17 cellular contexts compared by ENCODE assay signal in the genomic region with DNA sequence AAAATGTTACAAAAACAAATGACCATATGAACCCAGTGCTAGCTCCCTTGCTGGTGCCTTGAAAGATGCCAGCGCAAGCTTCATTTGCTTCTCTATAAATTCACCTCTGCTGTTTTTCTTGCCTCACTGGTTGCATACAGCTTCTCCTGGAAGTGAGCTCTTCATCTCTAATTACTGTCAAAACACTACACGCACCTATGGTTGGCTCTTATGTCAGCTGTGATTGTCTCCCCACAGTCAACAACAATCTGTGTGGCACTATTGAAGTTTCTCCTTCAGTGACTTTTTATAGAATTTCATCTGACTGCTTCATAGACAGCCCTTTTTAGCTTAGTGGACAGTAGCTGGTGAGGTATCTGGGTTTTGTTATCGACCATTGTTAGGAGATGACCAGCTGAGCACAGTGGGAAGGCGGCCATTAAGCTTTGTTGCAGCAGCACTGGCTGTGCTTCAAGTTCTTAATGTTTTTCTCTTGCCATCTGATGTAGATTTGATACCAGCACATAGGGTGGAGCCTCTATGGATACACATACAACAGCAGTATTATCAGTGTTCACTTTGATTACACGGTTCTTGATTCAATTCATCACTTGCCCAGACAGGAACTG.
DNase-seq lines count a peak whose midpoint lies in the region; FAIRE-seq and TF ChIP-seq lines count a peak whose summit lies in the region.
"Had no signal": no experiment of that assay in that cellular context is flagged by ENCODE, and none has a peak within 500 bp of the region (broad histone marks: within the 10 kb centered on the region; RNA-seq: fewer than 3 reads in every experiment).

No MANE protein-coding gene starts in this region.

- H3K36me3 Mint-ChIP-seq in H9 (ENCODE audit: insufficient read depth in 1 of 3, low read depth in 3 of 3), result no peaks in the 10 kb centered on the region
- H3K36me3 Mint-ChIP-seq: activated naive CD8-positive, alpha-beta T cell treated with anti-CD3 and anti-CD28 coated beads, Interleukin-2, amount 10 ng/mL, durations not matched to agents 7 days and 5 days had no signal

- H2AK5ac ChIP-seq in H9 (ENCODE audit: insufficient read length, low read length), result no peak overlapping the region

- no CpG with 5 or more reads among the region's 5 CpGs for WGBS in H9 (ENCODE audit: extremely low coverage, insufficient read length, low lambda C conversion rate)

- no peak overlapping the region for H3T11ph ChIP-seq in H9 (ENCODE audit: low read length)

- H3K4me1 ChIP-seq in H9 (ENCODE audit: insufficient read depth, low read length) (no peaks in the 10 kb centered on the region), osteoblast (ENCODE audit: insufficient read depth, low read length) (peaks cover 6% of the 10 kb centered on the region)
- H3K4me1 ChIP-seq: left ventricle myocardium inferior had no signal

- no peak overlapping the region for H4K8ac ChIP-seq in H9 (replicated peaks; ENCODE audit: insufficient read length, low read depth, low read length)

- H3K79me1 ChIP-seq in H9 (ENCODE audit: insufficient read depth, low read depth, low read length, poor library complexity, severe bottlenecking), result no peaks in the 10 kb centered on the region

- H3K9me3 Mint-ChIP-seq in H9, result no peaks in the 10 kb centered on the region
- H3K9me3 Mint-ChIP-seq: activated naive CD8-positive, alpha-beta T cell treated with anti-CD3 and anti-CD28 coated beads, Interleukin-2, amount 10 ng/mL, durations not matched to agents 7 days and 5 days; activated T-cell treated with anti-CD3 and anti-CD28 coated beads, Interleukin-2, amount 50 U/mL, for 4 hours had no signal

- H4K91ac ChIP-seq in H9 (ENCODE audit: insufficient read length, low read depth, low read length), result no peak overlapping the region

- no peak overlapping the region for H3K4me3 Mint-ChIP-seq in H9
- H3K4me3 Mint-ChIP-seq: activated naive CD8-positive, alpha-beta T cell treated with anti-CD3 and anti-CD28 coated beads, Interleukin-2, amount 10 ng/mL, durations not matched to agents 7 days and 5 days; activated T-cell treated with anti-CD3 and anti-CD28 coated beads, Interleukin-2, amount 50 U/mL, for 4 hours had no signal

- no peak overlapping the region for H3K27ac ChIP-seq in H9 (ENCODE audit: insufficient read length, low read depth, low read length)
- peak overlapping the region; percentile 35 for H3K27ac ChIP-seq in neural cell (ENCODE audit: low read length)
- H3K27ac ChIP-seq in osteoblast (ENCODE audit: low read depth, low read length), result no peak overlapping the region
- H3K27ac ChIP-seq: left ventricle myocardium inferior, PC-9 had no signal

- no peaks in the 10 kb centered on the region for H3K27me3 Mint-ChIP-seq in H9 (ENCODE audit: low read depth)
- H3K27me3 Mint-ChIP-seq: activated naive CD8-positive, alpha-beta T cell treated with anti-CD3 and anti-CD28 coated beads, Interleukin-2, amount 10 ng/mL, durations not matched to agents 7 days and 5 days had no signal

- H3K79me2 ChIP-seq in H9 (ENCODE audit: insufficient read depth, low read length), result no peaks in the 10 kb centered on the region
- H3K79me2 ChIP-seq in neural cell (replicated peaks; ENCODE audit: insufficient read depth, low read length), result no peaks in the 10 kb centered on the region
- no peaks in the 10 kb centered on the region for H3K79me2 ChIP-seq in osteoblast (ENCODE audit: insufficient read depth, low read length)

- no peaks in the 10 kb centered on the region for H3K9me2 ChIP-seq in neural cell (ENCODE audit: insufficient read depth, low read length)

- no peak for FAIRE-seq in GM12892 (lab: Jason Lieb, UNC)
- FAIRE-seq: urothelium cell line had no signal

- H3K27me3 ChIP-seq in H9 (ENCODE audit: insufficient read depth, low read length) (no peaks in the 10 kb centered on the region), neural cell (ENCODE audit: insufficient read depth, low read depth, low read length) (no peaks in the 10 kb centered on the region), osteoblast (ENCODE audit: insufficient read depth, low read length) (no peaks in the 10 kb centered on the region)

- no peak overlapping the region for H2BK120ac ChIP-seq in H9 (ENCODE audit: low read depth, low read length, poor library complexity, severe bottlenecking)

- H3K56ac ChIP-seq in H9 (ENCODE audit: insufficient read length, low read depth, low read length), result no peak overlapping the region

- H2BK12ac ChIP-seq in H9 (ENCODE audit: insufficient read length, low read depth, low read length), result no peak overlapping the region

- H3K4ac ChIP-seq in H9 (ENCODE audit: low read depth, low read length), result no peak overlapping the region

- H2BK20ac ChIP-seq in H9 (ENCODE audit: low read depth, low read length, poor library complexity, severe bottlenecking), result no peak overlapping the region

- TF ChIP-seq CTCF in H9 (conservative IDR thresholded peaks at IDR 0.05) (no peak), neural cell (IDR thresholded peaks at IDR 0.05; ENCODE audit: poor library complexity, severe bottlenecking) (no peak), osteoblast (IDR thresholded peaks at IDR 0.05; ENCODE audit: extremely low read depth, low read depth, low read length) (no peak)

- TF ChIP-seq POLR2A in GM12892 (IDR thresholded peaks at IDR 0.05; ENCODE audit: low read depth, low read length), result no peak

- TF ChIP-seq RAD21 in neural cell (conservative IDR thresholded peaks at IDR 0.05), result no peak

- H4K5ac ChIP-seq in H9 (ENCODE audit: insufficient read length, low read depth, low read length), result no peak overlapping the region

- no peaks in the 10 kb centered on the region for H4K20me1 ChIP-seq in H9 (ENCODE audit: control insufficient read depth, insufficient read depth, insufficient read length)
- H4K20me1 ChIP-seq in neural cell (ENCODE audit: insufficient read depth), result no peaks in the 10 kb centered on the region
- no peaks in the 10 kb centered on the region for H4K20me1 ChIP-seq in osteoblast (ENCODE audit: insufficient read depth, low read length)

- H3K36me3 ChIP-seq in neural cell (ENCODE audit: insufficient read depth, low read length) (no peaks in the 10 kb centered on the region), osteoblast (ENCODE audit: insufficient read depth, low read length) (no peaks in the 10 kb centered on the region)
- H3K36me3 ChIP-seq: left ventricle myocardium inferior had no signal

- no peak overlapping the region for H3K14ac ChIP-seq in H9 (ENCODE audit: insufficient read depth, low read length)

- no peak overlapping the region for H2BK15ac ChIP-seq in H9 (ENCODE audit: low read depth, low read length)

- no peak for DNase-seq in H9
- peak; percentile 97 for DNase-seq in NCI-H2029 treated with DMSO at 0.1 percent for 48 hours (lab: John Stamatoyannopoulos, UW)
- DNase-seq in NCI-H748 treated with DMSO at 0.1 percent for 48 hours (lab: John Stamatoyannopoulos, UW), result peak; percentile 95
- no peak for DNase-seq in AG08395 (ENCODE audit: low spot score)
- no peak for DNase-seq in islet precursor cell
- DNase-seq in GM12892 (ENCODE audit: insufficient read length), result no peak
- DNase-seq in osteoblast (ENCODE audit: insufficient read length, low spot score, missing footprints), result no peak
- DNase-seq: activated naive CD8-positive, alpha-beta T cell treated with anti-CD3 and anti-CD28 coated beads, Interleukin-2, amount 10 ng/mL, durations not matched to agents 7 days and 5 days; activated T-cell treated with anti-CD3 and anti-CD28 coated beads, Interleukin-2, amount 50 U/mL, for 4 hours; foreskin fibroblast; GF-D8; Kasumi-1; left ventricle myocardium inferior; NCI-H524; PC-9 had no signal

- H3K4me3 ChIP-seq in neural cell (ENCODE audit: low read length) (no peak overlapping the region), osteoblast (ENCODE audit: insufficient read depth, low read length) (no peak overlapping the region)
- H3K4me3 ChIP-seq: left ventricle myocardium inferior, PC-9 had no signal

- no peaks in the 10 kb centered on the region for H3F3A ChIP-seq in neural cell (ENCODE audit: insufficient read depth, low read length, poor library complexity, severe bottlenecking)

- H3K27ac Mint-ChIP-seq in H9, result peak overlapping the region in 2 of 3 experiments; percentile 8 to 68; a peak in 1 of 7 replicates
- H3K27ac Mint-ChIP-seq: activated naive CD8-positive, alpha-beta T cell treated with anti-CD3 and anti-CD28 coated beads, Interleukin-2, amount 10 ng/mL, durations not matched to agents 7 days and 5 days had no signal

- H3K4me2 ChIP-seq in H9 (ENCODE audit: insufficient read depth, insufficient read length, low read length) (no peak overlapping the region), neural cell (ENCODE audit: low read length) (no peak overlapping the region), osteoblast (ENCODE audit: insufficient read depth, low read length) (no peak overlapping the region)
- H3K4me2 ChIP-seq: PC-9 had no signal

- H3K9ac ChIP-seq in H9 (ENCODE audit: extremely low read depth, insufficient read length, low read length), result no peak overlapping the region
- no peak overlapping the region for H3K9ac ChIP-seq in neural cell (ENCODE audit: low read length)

- no peak overlapping the region for H2BK5ac ChIP-seq in H9 (ENCODE audit: insufficient read length, low read length)

- TF ChIP-seq EP300 in neural cell (conservative IDR thresholded peaks at IDR 0.05; ENCODE audit: poor library complexity, severe bottlenecking), result no peak

- H3K9me3 ChIP-seq in H9 (ENCODE audit: control insufficient read depth, low read depth, low read length), result no peaks in the 10 kb centered on the region
- H3K9me3 ChIP-seq in neural cell (ENCODE audit: low read length), result no peaks in the 10 kb centered on the region
- no peaks in the 10 kb centered on the region for H3K9me3 ChIP-seq in osteoblast (ENCODE audit: low read depth, low read length)

- H2AFZ ChIP-seq in H9 (ENCODE audit: low read length) (no peak overlapping the region), neural cell (ENCODE audit: low read depth, low read length) (no peak overlapping the region), osteoblast (ENCODE audit: low read length) (no peak overlapping the region)
- H2AFZ ChIP-seq: PC-9 had no signal

- no peaks in the 10 kb centered on the region for H3K23me2 ChIP-seq in H9 (ENCODE audit: insufficient read length, low read depth, low read length, poor library complexity, severe bottlenecking)

- H3K23ac ChIP-seq in H9 (ENCODE audit: insufficient read length, low read depth, low read length), result no peak overlapping the region

- H3K4me1 Mint-ChIP-seq in H9, result peaks cover 12% of the 10 kb centered on the region in 2 experiments
- H3K4me1 Mint-ChIP-seq: activated naive CD8-positive, alpha-beta T cell treated with anti-CD3 and anti-CD28 coated beads, Interleukin-2, amount 10 ng/mL, durations not matched to agents 7 days and 5 days had no signal

- H3K18ac ChIP-seq in H9 (ENCODE audit: insufficient read length, low read depth, low read length), result no peak overlapping the region

TF ChIP-seq in neural cell, 6 proteins besides CTCF, POLR2A, EP300 and RAD21:
- TF ChIP-seq EZH2 (IDR thresholded peaks at IDR 0.05; ENCODE audit: borderline replicate concordance, insufficient read depth, low read length, poor library complexity, severe bottlenecking) (no peak), MXI1 (conservative IDR thresholded peaks at IDR 0.05; ENCODE audit: poor library complexity, severe bottlenecking) (no peak), POLR2AphosphoS5 (IDR thresholded peaks at IDR 0.05) (peak; percentile 53), SMC3 (conservative IDR thresholded peaks at IDR 0.05; ENCODE audit: poor library complexity) (no peak)

Comparison
In these comparisons a context has a peak if more than half of its experiments do, and no peak if none do; other contexts are left out.
1. DNase-seq: peak in NCI-H2029 treated with DMSO at 0.1 percent for 48 hours (single experiment) and NCI-H748 treated with DMSO at 0.1 percent for 48 hours (single experiment); none in H9 (single experiment), AG08395 (single experiment), islet precursor cell (single experiment), GM12892 (single experiment) and osteoblast (single experiment).